19 cellular contexts compared by ENCODE assay signal in genomic region chr7:132817844-132818427, GRCh38.
"Had no signal": no experiment of that assay in that cellular context is flagged by ENCODE, and none has a peak within 500 bp of the region (broad histone marks: within the 10 kb centered on the region; RNA-seq: fewer than 3 reads in every experiment).

No MANE protein-coding gene starts in this region.

- H2AFZ ChIP-seq: parathyroid adenoma had no signal

- H3K4me1 ChIP-seq: breast epithelium had no signal

- H3K9me3 ChIP-seq: breast epithelium, heart left ventricle, right atrium auricular region had no signal

- H3K27ac Mint-ChIP-seq: activated CD8-positive, alpha-beta memory T cell treated with anti-CD3 and anti-CD28 coated beads, Interleukin-2, amount 10 ng/mL, durations not matched to agents 7 days and 5 days; activated naive CD4-positive, alpha-beta T cell treated with anti-CD3 and anti-CD28 coated beads, Interleukin-2, amount 50 U/mL, for 24 hours; activated T-cell treated with anti-CD3 and anti-CD28 coated beads, Interleukin-2, amount 50 U/mL, for 24 hours; endodermal cell; stimulated activated naive B cell treated with anti-CD40 and anti-IgM and Interleukin-4, amounts not matched to agents 10 μg/mL and 1 μg/mL and 100 μg/mL, for 72 hours; T-helper 2 cell treated with Interferon-gamma antibody and Interleukin-4, amounts not matched to agents 5 μg/mL and 100 μg/mL, for 36 hours; type B pancreatic cell had no signal

- H3K9me3 Mint-ChIP-seq: activated naive CD4-positive, alpha-beta T cell treated with anti-CD3 and anti-CD28 coated beads, Interleukin-2, amount 50 U/mL, for 24 hours; activated T-cell treated with anti-CD3 and anti-CD28 coated beads, Interleukin-2, amount 50 U/mL, for 24 hours; endodermal cell; neural crest cell; stimulated activated naive B cell treated with anti-CD40 and anti-IgM and Interleukin-4, amounts not matched to agents 10 μg/mL and 1 μg/mL and 100 μg/mL, for 72 hours; T-helper 2 cell treated with Interferon-gamma antibody and Interleukin-4, amounts not matched to agents 5 μg/mL and 100 μg/mL, for 36 hours; type B pancreatic cell had no signal

- H3K36me3 ChIP-seq: breast epithelium, heart left ventricle, right atrium auricular region had no signal

- ATAC-seq: activated CD8-positive, alpha-beta memory T cell treated with anti-CD3 and anti-CD28 coated beads, Interleukin-2, amount 10 ng/mL, durations not matched to agents 7 days and 5 days; heart left ventricle; stimulated activated naive B cell treated with anti-CD40 and anti-IgM and Interleukin-4, amounts not matched to agents 10 μg/mL and 1 μg/mL and 100 μg/mL, for 72 hours had no signal

- DNase-seq: activated CD4-positive, alpha-beta T cell treated with anti-CD3 and anti-CD28 coated beads, Interleukin-2, amount 50 U/mL, for 48 hours; activated CD4-positive, CD25-positive, alpha-beta regulatory T cell treated with anti-CD3 and anti-CD28 coated beads, Interleukin-2, amount 50 U/mL, for 72 hours; activated CD8-positive, alpha-beta memory T cell treated with anti-CD3 and anti-CD28 coated beads, Interleukin-2, amount 10 ng/mL, durations not matched to agents 7 days and 5 days; activated effector memory CD4-positive, alpha-beta T cell treated with Interleukin-2 at 50 U/mL for 16 hours; activated T-cell treated with anti-CD3 and anti-CD28 coated beads, Interleukin-2, amount 50 U/mL, for 24 hours; amniotic stem cell; endodermal cell; erythroblast; heart left ventricle; stimulated activated naive B cell treated with anti-CD40 and anti-IgM and Interleukin-4, amounts not matched to agents 10 μg/mL and 1 μg/mL and 100 μg/mL, for 72 hours; substantia nigra had no signal

- H3K27me3 ChIP-seq: breast epithelium, heart left ventricle, right atrium auricular region had no signal

- H3K4me1 Mint-ChIP-seq: activated CD8-positive, alpha-beta memory T cell treated with anti-CD3 and anti-CD28 coated beads, Interleukin-2, amount 10 ng/mL, durations not matched to agents 7 days and 5 days; activated naive CD4-positive, alpha-beta T cell treated with anti-CD3 and anti-CD28 coated beads, Interleukin-2, amount 50 U/mL, for 24 hours had no signal

- H3K4me3 Mint-ChIP-seq: activated CD8-positive, alpha-beta memory T cell treated with anti-CD3 and anti-CD28 coated beads, Interleukin-2, amount 10 ng/mL, durations not matched to agents 7 days and 5 days; activated naive CD4-positive, alpha-beta T cell treated with anti-CD3 and anti-CD28 coated beads, Interleukin-2, amount 50 U/mL, for 24 hours; activated T-cell treated with anti-CD3 and anti-CD28 coated beads, Interleukin-2, amount 50 U/mL, for 24 hours; endodermal cell; neural crest cell; stimulated activated naive B cell treated with anti-CD40 and anti-IgM and Interleukin-4, amounts not matched to agents 10 μg/mL and 1 μg/mL and 100 μg/mL, for 72 hours; T-helper 2 cell treated with Interferon-gamma antibody and Interleukin-4, amounts not matched to agents 5 μg/mL and 100 μg/mL, for 36 hours; type B pancreatic cell had no signal

- H3K4me2 ChIP-seq: smooth muscle cell had no signal

- H3K27ac ChIP-seq: breast epithelium, heart left ventricle, parathyroid adenoma, right atrium auricular region had no signal

- H3K9ac ChIP-seq: parathyroid adenoma had no signal

- H3K4me3 ChIP-seq: breast epithelium, heart left ventricle, right atrium auricular region, smooth muscle cell had no signal

- H3K27me3 Mint-ChIP-seq: activated CD8-positive, alpha-beta memory T cell treated with anti-CD3 and anti-CD28 coated beads, Interleukin-2, amount 10 ng/mL, durations not matched to agents 7 days and 5 days; activated naive CD4-positive, alpha-beta T cell treated with anti-CD3 and anti-CD28 coated beads, Interleukin-2, amount 50 U/mL, for 24 hours; activated T-cell treated with anti-CD3 and anti-CD28 coated beads, Interleukin-2, amount 50 U/mL, for 24 hours; stimulated activated naive B cell treated with anti-CD40 and anti-IgM and Interleukin-4, amounts not matched to agents 10 μg/mL and 1 μg/mL and 100 μg/mL, for 72 hours; type B pancreatic cell had no signal
